In the genomic region with DNA sequence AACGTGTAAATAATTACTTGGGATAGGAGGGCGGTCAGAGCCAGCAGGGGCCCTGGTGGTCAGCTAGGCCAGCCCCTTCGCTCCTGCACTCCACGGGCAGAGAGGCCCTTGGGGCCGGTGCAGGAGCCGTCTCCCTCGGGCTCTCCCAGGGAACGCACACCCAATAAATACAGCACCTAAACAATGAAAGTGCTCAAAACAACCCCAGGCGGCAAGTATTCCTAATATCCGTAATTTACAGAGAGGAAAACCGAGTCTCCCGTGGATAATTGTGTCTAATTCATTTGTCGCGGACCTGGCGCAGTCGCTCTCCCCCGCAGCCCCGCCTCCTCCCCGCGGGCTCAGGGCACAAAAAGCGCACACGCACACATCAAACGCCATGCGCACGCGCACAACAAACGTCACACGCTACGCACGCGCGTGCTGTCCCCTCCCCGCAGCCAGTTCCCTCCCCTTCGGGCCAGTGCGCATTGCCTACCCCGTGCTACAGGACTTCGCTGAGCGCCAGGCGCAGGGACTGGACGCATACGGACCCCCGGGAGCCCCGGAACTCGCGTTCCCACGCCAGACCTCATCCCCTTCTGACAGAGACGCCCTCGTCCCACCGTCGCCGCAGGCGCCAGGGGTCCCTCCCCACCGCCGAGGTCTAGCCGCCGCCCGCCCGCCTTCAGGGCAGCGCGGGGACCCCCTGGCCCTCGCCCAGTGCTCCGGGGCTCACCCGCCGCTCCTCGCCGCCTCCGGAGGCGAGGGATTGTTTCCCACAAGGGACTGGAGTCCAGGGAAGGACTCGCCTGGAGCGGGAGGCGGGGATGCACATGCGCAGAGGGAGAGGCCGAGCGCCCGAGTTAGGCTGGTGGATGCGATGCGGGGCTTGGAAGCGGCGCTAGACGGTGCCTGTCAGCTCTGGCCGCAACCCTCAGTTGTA, we compare ENCODE assay signal across 8 cellular contexts. TPM values are rescaled to one million over a fixed set of nuclear protein-coding genes. Genes with fewer than 3 reads are reported as not detected.
A peak's percentile ranks its signal among the peaks of the same experiment; 100 is the strongest.
DNase-seq lines count a peak whose midpoint lies in the region; ATAC-seq, FAIRE-seq and TF ChIP-seq lines count a peak whose summit lies in the region.

A gene (minus strand): TSS at position 324 of the 925 bp plus-strand sequence. CDS start 1,300 bp downstream, outside the sequence.

- peak; percentile 91 for FAIRE-seq in GM19239 (lab: Jason Lieb, UNC)

- H3K4me1 ChIP-seq in BE2C = no peaks in the 10 kb centered on the region; the same call in 1 of the 2 replicates

- TF ChIP-seq CTCF in BE2C (IDR thresholded peaks at IDR 0.05; ENCODE audit: low read depth, low read length) = no peak

- H3K9me3 ChIP-seq in BE2C = no peaks in the 10 kb centered on the region

- ATAC-seq in HG03442 (IDR thresholded peaks at IDR 0.05; ENCODE audit: unreplicated experiment) (peak; percentile 92), left lobe of liver (peak; percentile 95)

- no peaks in the 10 kb centered on the region; the same call in 1 of the 2 replicates for H3K36me3 ChIP-seq in BE2C

- DNase-seq in BE2C = peak; percentile 95
- peak; percentile 80 for DNase-seq in GM19239 (ENCODE audit: insufficient read length, low spot score)
- DNase-seq in NCI-H510A treated with DMSO at 0.1 percent for 48 hours (lab: John Stamatoyannopoulos, UW) = peak; percentile 73
- peak; percentile 94 to 95 for DNase-seq in activated CD4-positive, alpha-beta T cell treated with anti-CD3 and anti-CD28 coated beads for 4 hours
- DNase-seq in left lobe of liver (ENCODE audit: low spot score) = peak; percentile 96
- peak; percentile 95 for DNase-seq in stimulated activated CD4-positive, alpha-beta T cell treated with anti-CD3 and anti-CD28 coated beads, Interleukin-4, amount 100 ng/mL, for 1 hour

- peak within 1 kb of the TSS; percentile 78 for H3K4me3 ChIP-seq in BE2C (ENCODE audit: low read depth, low read length)

- peak within 1 kb of the TSS; percentile 100 for H3K27ac ChIP-seq in cingulate gyrus (ENCODE audit: low read depth, low read length)

- no peaks in the 10 kb centered on the region for H3K27me3 ChIP-seq in BE2C

RNA-seq across cellular contexts. Expression of the gene that starts here (rescaled TPM):
- 11.2 TPM for polyA plus RNA-seq in BE2C (2012; ENCODE audit: insufficient read depth, insufficient read length, low read depth)
- 4.2 TPM for total RNA-seq in left lobe of liver

Comparison
In these comparisons a context has a peak if more than half of its experiments do, and no peak if none do; other contexts are left out.
1. Peak in every context shown above with its lines: DNase-seq, ATAC-seq, H3K4me3 ChIP-seq and H3K27ac ChIP-seq.